In genomic region chr13:22130254-22130653, GRCh38 we compare ENCODE assay signal across 25 cellular contexts.
"Had no signal": no experiment of that assay in that cellular context is flagged by ENCODE, and none has a peak within 500 bp of the region (broad histone marks: within the 10 kb centered on the region; RNA-seq: fewer than 3 reads in every experiment).

No MANE protein-coding gene starts in this region.

- H3K27ac ChIP-seq: ascending aorta, brain microvascular endothelial cell, coronary artery, dorsolateral prefrontal cortex had no signal

- H3K27ac Mint-ChIP-seq: activated CD4-positive, alpha-beta T cell treated with anti-CD3 and anti-CD28 coated beads for 36 hours; activated CD4-positive, alpha-beta T cell treated with anti-CD3 and anti-CD28 coated beads, Interleukin-2, amount 10 ng/mL, durations not matched to agents 7 days and 5 days; activated naive CD4-positive, alpha-beta T cell treated with anti-CD3 and anti-CD28 coated beads, Interleukin-2, amount 10 ng/mL, durations not matched to agents 7 days and 5 days; activated naive CD4-positive, alpha-beta T cell treated with anti-CD3 and anti-CD28 coated beads, Interleukin-2, amount 50 U/mL, for 72 hours; activated naive CD8-positive, alpha-beta T cell treated with anti-CD3 and anti-CD28 coated beads, Interleukin-2, amount 10 ng/mL, durations not matched to agents 7 days and 5 days; activated T-helper 17 cell treated with anti-CD3 and anti-CD28 coated beads, Interleukin-2, amount 50 U/mL, for 72 hours; dendritic cell treated with granulocyte-macrophage colony-stimulating factor and Interleukin-4, amounts not matched to agents 40 ng/mL and 50 ng/mL, for 4 days; endodermal cell had no signal

- H3K4me3 Mint-ChIP-seq: activated CD4-positive, alpha-beta T cell treated with anti-CD3 and anti-CD28 coated beads for 36 hours; activated CD4-positive, alpha-beta T cell treated with anti-CD3 and anti-CD28 coated beads, Interleukin-2, amount 10 ng/mL, durations not matched to agents 7 days and 5 days; activated CD8-positive, alpha-beta T cell treated with anti-CD3 and anti-CD28 coated beads for 36 hours; activated naive CD4-positive, alpha-beta T cell treated with anti-CD3 and anti-CD28 coated beads, Interleukin-2, amount 10 ng/mL, durations not matched to agents 7 days and 5 days; activated naive CD8-positive, alpha-beta T cell treated with anti-CD3 and anti-CD28 coated beads, Interleukin-2, amount 10 ng/mL, durations not matched to agents 7 days and 5 days; activated T-cell treated with anti-CD3 and anti-CD28 coated beads, Interleukin-2, amount 50 U/mL, for 4 hours; activated T-helper 17 cell treated with anti-CD3 and anti-CD28 coated beads, Interleukin-2, amount 50 U/mL, for 72 hours; central memory CD8-positive, alpha-beta T cell; dendritic cell treated with granulocyte-macrophage colony-stimulating factor and Interleukin-4, amounts not matched to agents 40 ng/mL and 50 ng/mL, for 4 days; endodermal cell had no signal

- DNase-seq: activated CD4-positive, alpha-beta T cell treated with anti-CD3 and anti-CD28 coated beads for 36 hours; activated CD4-positive, alpha-beta T cell treated with anti-CD3 and anti-CD28 coated beads, Interleukin-2, amount 10 ng/mL, durations not matched to agents 7 days and 5 days; activated CD4-positive, alpha-beta T cell treated with anti-CD3 and anti-CD28 coated beads, Interleukin-2, amount 50 U/mL, for 4 hours; activated CD4-positive, CD25-positive, alpha-beta regulatory T cell; activated CD4-positive, CD25-positive, alpha-beta regulatory T cell treated with anti-CD3 and anti-CD28 coated beads, Interleukin-2, amount 50 U/mL, for 72 hours; activated CD8-positive, alpha-beta memory T cell treated with anti-CD3 and anti-CD28 coated beads for 24 hours; activated CD8-positive, alpha-beta T cell treated with anti-CD3 and anti-CD28 coated beads for 36 hours; activated effector memory CD4-positive, alpha-beta T cell treated with anti-CD3 and anti-CD28 coated beads, Interleukin-2, amount 50 U/mL, for 16 hours; activated naive CD4-positive, alpha-beta T cell treated with anti-CD3 and anti-CD28 coated beads, Interleukin-2, amount 10 ng/mL, durations not matched to agents 7 days and 5 days; activated naive CD8-positive, alpha-beta T cell treated with anti-CD3 and anti-CD28 coated beads, Interleukin-2, amount 10 ng/mL, durations not matched to agents 7 days and 5 days; activated T-cell treated with anti-CD3 and anti-CD28 coated beads, Interleukin-2, amount 50 U/mL, for 4 hours; brain microvascular endothelial cell; dorsolateral prefrontal cortex; effector memory CD4-positive, alpha-beta T cell; endodermal cell; foreskin fibroblast; head of caudate nucleus; T-helper 2 cell had no signal

- H3K4me1 ChIP-seq: ascending aorta had no signal

- H3K36me3 ChIP-seq: ascending aorta, brain microvascular endothelial cell had no signal

- H3K4me3 ChIP-seq: ascending aorta, coronary artery, dorsolateral prefrontal cortex had no signal

- H3K27me3 ChIP-seq: ascending aorta, brain microvascular endothelial cell had no signal

- H3K9me3 ChIP-seq: ascending aorta had no signal

- H3K27me3 Mint-ChIP-seq: activated CD4-positive, alpha-beta T cell treated with anti-CD3 and anti-CD28 coated beads for 36 hours; activated CD4-positive, alpha-beta T cell treated with anti-CD3 and anti-CD28 coated beads, Interleukin-2, amount 10 ng/mL, durations not matched to agents 7 days and 5 days; activated CD8-positive, alpha-beta T cell treated with anti-CD3 and anti-CD28 coated beads for 36 hours; activated naive CD4-positive, alpha-beta T cell treated with anti-CD3 and anti-CD28 coated beads, Interleukin-2, amount 10 ng/mL, durations not matched to agents 7 days and 5 days; activated naive CD8-positive, alpha-beta T cell treated with anti-CD3 and anti-CD28 coated beads, Interleukin-2, amount 10 ng/mL, durations not matched to agents 7 days and 5 days; activated T-helper 17 cell treated with anti-CD3 and anti-CD28 coated beads, Interleukin-2, amount 50 U/mL, for 72 hours; central memory CD8-positive, alpha-beta T cell had no signal

- H3K36me3 Mint-ChIP-seq: activated naive CD4-positive, alpha-beta T cell treated with anti-CD3 and anti-CD28 coated beads, Interleukin-2, amount 10 ng/mL, durations not matched to agents 7 days and 5 days had no signal

- ATAC-seq: activated CD4-positive, alpha-beta T cell treated with anti-CD3 and anti-CD28 coated beads for 36 hours; activated CD8-positive, alpha-beta T cell treated with anti-CD3 and anti-CD28 coated beads for 36 hours; activated naive CD4-positive, alpha-beta T cell treated with anti-CD3 and anti-CD28 coated beads, Interleukin-2, amount 50 U/mL, for 72 hours; activated T-cell treated with anti-CD3 and anti-CD28 coated beads, Interleukin-2, amount 50 U/mL, for 4 hours; activated T-helper 17 cell treated with anti-CD3 and anti-CD28 coated beads, Interleukin-2, amount 50 U/mL, for 72 hours; esophagus mucosa had no signal

- H3K9me3 Mint-ChIP-seq: activated T-cell treated with anti-CD3 and anti-CD28 coated beads, Interleukin-2, amount 50 U/mL, for 4 hours; activated T-helper 17 cell treated with anti-CD3 and anti-CD28 coated beads, Interleukin-2, amount 50 U/mL, for 72 hours; central memory CD8-positive, alpha-beta T cell; endodermal cell had no signal
